In the genomic region with DNA sequence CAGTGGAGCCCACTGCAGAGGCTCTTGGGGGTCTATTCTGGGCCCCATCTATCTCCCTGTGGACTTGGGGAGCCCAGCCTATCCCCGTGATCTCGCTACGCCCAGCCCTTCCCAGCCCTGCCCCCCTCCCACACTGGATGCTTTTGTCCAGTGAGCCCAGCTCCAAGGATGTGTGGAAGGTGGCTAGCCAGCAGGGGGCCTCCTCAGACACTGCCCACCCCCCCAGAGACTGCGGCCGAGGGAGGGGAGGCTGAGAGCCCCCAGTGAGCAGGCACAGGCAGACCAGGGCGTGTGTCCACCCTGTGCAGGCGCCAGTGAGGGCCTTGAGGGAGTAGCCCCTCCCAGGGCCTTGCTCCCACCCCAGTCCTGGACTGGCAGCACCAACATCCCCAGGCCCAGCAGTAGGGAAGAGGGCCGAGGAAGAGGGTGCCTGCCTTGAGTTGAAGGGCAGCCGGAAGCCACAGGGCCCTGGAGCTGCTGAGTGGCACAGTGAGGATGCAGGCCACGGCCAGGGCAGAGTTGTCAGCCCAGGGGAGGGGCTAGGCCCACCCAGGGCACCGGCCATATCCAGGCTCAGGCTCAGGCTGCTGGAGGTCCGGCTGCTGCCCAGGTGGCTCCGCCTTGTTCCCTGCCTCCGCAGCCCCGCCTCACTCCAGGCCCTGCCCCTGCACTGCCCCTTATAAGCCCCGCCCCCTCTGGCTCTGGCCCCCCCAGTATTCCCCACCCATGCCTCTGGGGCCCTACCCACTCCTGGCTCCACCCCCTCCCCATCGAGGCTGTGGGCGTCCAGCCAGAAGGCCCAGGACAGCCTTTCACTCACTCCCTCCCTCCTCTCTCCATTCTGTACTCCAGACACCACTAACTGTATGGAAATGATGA, we compare ENCODE assay signal across 9 cellular contexts. TPM values are rescaled to one million over a fixed set of nuclear protein-coding genes. Genes with fewer than 3 reads are reported as not detected.
DNase-seq lines count a peak whose midpoint lies in the region; ATAC-seq and TF ChIP-seq lines count a peak whose summit lies in the region.
"Had no signal": no experiment of that assay in that cellular context is flagged by ENCODE, and none has a peak within 500 bp of the region (broad histone marks: within the 10 kb centered on the region; RNA-seq: fewer than 3 reads in every experiment).

No MANE protein-coding gene starts in this region.

- in situ Hi-C loops in transverse colon (cut with MboI; ENCODE audit: low pct_ligation_motif_present in 1 of 4, low pct_unique_long_range_greater_than_20kb in 1 of 4, low sequenced_read_pairs in 3 of 4), result no loop called here

- peak overlapping the region; percentile 18 for H3K27ac ChIP-seq in VCaP
- no peak overlapping the region for H3K27ac ChIP-seq in right cardiac atrium (ENCODE audit: low read length)
- peak overlapping the region; percentile 70 to 97 (median 87) for H3K27ac ChIP-seq in transverse colon
- H3K27ac ChIP-seq: SK-N-MC had no signal

- TF ChIP-seq EP300 in transverse colon (IDR thresholded peaks at IDR 0.05; ENCODE audit: low read depth), result no peak

- ATAC-seq in right cardiac atrium (peak; percentile 58 to 70), HG02884 (IDR thresholded peaks at IDR 0.05; ENCODE audit: unreplicated experiment) (no peak)

- DNase-seq in DMS79 treated with DMSO at 0.1 percent for 48 hours (lab: John Stamatoyannopoulos, UW) (peak; percentile 62), DMS79 (lab: John Stamatoyannopoulos, UW) (no peak), right cardiac atrium (peak; percentile 62 to 90 (median 87)), transverse colon (peak; percentile 80), activated T-cell treated with anti-CD3 and anti-CD28 coated beads for 4 hours (no peak)
- no peak for DNase-seq in effector CD8-positive, alpha-beta T cell (lab: John Stamatoyannopoulos, UW)

- H3K36me3 ChIP-seq in transverse colon, result no peaks in the 10 kb centered on the region

- H3K4me1 ChIP-seq in right cardiac atrium (ENCODE audit: control insufficient read depth, insufficient read depth, low read length) (no peaks in the 10 kb centered on the region), transverse colon (peaks cover 16 to 33% (median 24%) of the 10 kb centered on the region in 4 donors)

- TF ChIP-seq POLR2A in transverse colon (IDR thresholded peaks at IDR 0.05), result no peak

- H3K27me3 ChIP-seq in right cardiac atrium (ENCODE audit: control insufficient read depth, insufficient read depth) (no peaks in the 10 kb centered on the region), transverse colon (no peaks in the 10 kb centered on the region)

- H3K4me3 ChIP-seq in right cardiac atrium (ENCODE audit: low read length) (no peak overlapping the region), transverse colon (no peak overlapping the region)
- H3K4me3 ChIP-seq: SK-N-MC had no signal

- intact Hi-C loops in right cardiac atrium (cut with DNase I) (no loop called here), transverse colon (cut with DNase I; ENCODE audit: low total_unique reads) (no loop called here)

- 36% methylated on average over 18 of the region's 18 CpGs for WGBS in right cardiac atrium
- 27% methylated on average over 11 of the region's 18 CpGs; no CpG with 5 or more reads in 1 of the 2 donors for WGBS in transverse colon (ENCODE audit: low coverage in 1 of 2), 2 donors

- TF ChIP-seq CTCF in VCaP (conservative IDR thresholded peaks at IDR 0.05) (peak; percentile 61), transverse colon (IDR thresholded peaks at IDR 0.05) (peak in 3 of 5 experiments; percentile 23 to 39 (median 25))

- no peaks in the 10 kb centered on the region for H3K9me3 ChIP-seq in right cardiac atrium (ENCODE audit: control insufficient read depth, low read length)
- H3K9me3 ChIP-seq in transverse colon, result no peaks in the 10 kb centered on the region

RNA-seq across cellular contexts. Expression of gene MOB2, which starts 28.0 kb away (rescaled TPM):
- total RNA-seq in right cardiac atrium (10 to 100 TPM; 35.0 to 45.0 (median 42.0) TPM), transverse colon (10 to 100 TPM; 22.8 to 56.7 (median 42.4) TPM)
- 40.0 TPM for polyA plus RNA-seq in right cardiac atrium

Comparison
In these comparisons a context has a peak if more than half of its experiments do, and no peak if none do; other contexts are left out.
1. DNase-seq: peak in DMS79 treated with DMSO at 0.1 percent for 48 hours (single experiment), right cardiac atrium (3 of 3) and transverse colon (single experiment); none in DMS79 (single experiment), activated T-cell treated with anti-CD3 and anti-CD28 coated beads for 4 hours (single experiment) and effector CD8-positive, alpha-beta T cell (single experiment).